Comparison of ENCODE assay signal across 22 cellular contexts in genomic region chrX:45502396-45502795, GRCh38.
"Had no signal": no experiment of that assay in that cellular context is flagged by ENCODE, and none has a peak within 500 bp of the region (broad histone marks: within the 10 kb centered on the region; RNA-seq: fewer than 3 reads in every experiment).

No MANE protein-coding gene starts in this region.

- H3K4me3 ChIP-seq: SK-N-MC had no signal

- H3K27me3 Mint-ChIP-seq: activated CD4-positive, alpha-beta T cell treated with anti-CD3 and anti-CD28 coated beads, Interleukin-2, amount 10 ng/mL, durations not matched to agents 7 days and 5 days had no signal

- DNase-seq: activated CD4-positive, alpha-beta memory T cell treated with anti-CD3 and anti-CD28 coated beads for 36 hours; activated CD4-positive, alpha-beta T cell treated with anti-CD3 and anti-CD28 coated beads, Interleukin-2, amount 10 ng/mL, durations not matched to agents 7 days and 5 days; activated CD4-positive, CD25-positive, alpha-beta regulatory T cell; activated CD8-positive, alpha-beta memory T cell treated with anti-CD3 and anti-CD28 coated beads for 24 hours; activated effector memory CD4-positive, alpha-beta T cell treated with anti-CD3 and anti-CD28 coated beads, Interleukin-2, amount 50 U/mL, for 16 hours; activated naive CD4-positive, alpha-beta T cell treated with anti-CD3 and anti-CD28 coated beads for 36 hours; activated naive CD8-positive, alpha-beta T cell treated with anti-CD3 and anti-CD28 coated beads for 36 hours; activated T-cell treated with anti-CD3 and anti-CD28 coated beads, Interleukin-2, amount 50 U/mL, for 4 hours; caudate nucleus; NCI-H1048; NCI-H146; NCI-H187 treated with DMSO at 0.1 percent for 48 hours; NCI-H2107; NCI-H2171 treated with DMSO at 0.1 percent for 48 hours; NCI-H226; NCI-H526 treated with DMSO at 0.1 percent for 48 hours; NCI-H82; SIG-M5; T-helper 1 cell had no signal

- H3K36me3 Mint-ChIP-seq: activated CD4-positive, alpha-beta memory T cell treated with anti-CD3 and anti-CD28 coated beads for 36 hours; activated naive CD8-positive, alpha-beta T cell treated with anti-CD3 and anti-CD28 coated beads for 36 hours had no signal

- H3K4me3 Mint-ChIP-seq: activated CD4-positive, alpha-beta memory T cell treated with anti-CD3 and anti-CD28 coated beads for 36 hours; activated CD4-positive, alpha-beta T cell treated with anti-CD3 and anti-CD28 coated beads, Interleukin-2, amount 10 ng/mL, durations not matched to agents 7 days and 5 days; activated naive CD4-positive, alpha-beta T cell treated with anti-CD3 and anti-CD28 coated beads for 36 hours; activated naive CD8-positive, alpha-beta T cell treated with anti-CD3 and anti-CD28 coated beads for 36 hours; activated T-cell treated with anti-CD3 and anti-CD28 coated beads, Interleukin-2, amount 50 U/mL, for 4 hours had no signal

- H3K27ac ChIP-seq: KMS-11, SK-N-MC, VCaP had no signal

- H3K27ac Mint-ChIP-seq: activated CD4-positive, alpha-beta memory T cell treated with anti-CD3 and anti-CD28 coated beads for 36 hours; activated CD4-positive, alpha-beta T cell treated with anti-CD3 and anti-CD28 coated beads, Interleukin-2, amount 10 ng/mL, durations not matched to agents 7 days and 5 days; activated naive CD4-positive, alpha-beta T cell treated with anti-CD3 and anti-CD28 coated beads for 36 hours; activated naive CD8-positive, alpha-beta T cell treated with anti-CD3 and anti-CD28 coated beads for 36 hours had no signal

- H3K9me3 Mint-ChIP-seq: activated CD4-positive, alpha-beta memory T cell treated with anti-CD3 and anti-CD28 coated beads for 36 hours; activated CD4-positive, alpha-beta T cell treated with anti-CD3 and anti-CD28 coated beads, Interleukin-2, amount 10 ng/mL, durations not matched to agents 7 days and 5 days; activated naive CD8-positive, alpha-beta T cell treated with anti-CD3 and anti-CD28 coated beads for 36 hours; activated T-cell treated with anti-CD3 and anti-CD28 coated beads, Interleukin-2, amount 50 U/mL, for 4 hours had no signal
